2 cellular contexts compared by ENCODE assay signal in genomic region chr19:855566-856120, GRCh38.
TF ChIP-seq lines count a peak whose summit lies in the region.

No MANE protein-coding gene starts in this region.

TF ChIP-seq in IMR-90, 13 proteins besides CTCF, POLR2A, EP300 and RAD21:
- TF ChIP-seq SMC3 (IDR thresholded peaks at IDR 0.05; ENCODE audit: low read depth, low read length) (no peak), USF2 (IDR thresholded peaks at IDR 0.05; ENCODE audit: low read depth, low read length) (no peak), ELK1 (IDR thresholded peaks at IDR 0.05; ENCODE audit: borderline replicate concordance, low read depth, low read length) (no peak), CHD1 (IDR thresholded peaks at IDR 0.05; ENCODE audit: low read depth, low read length) (no peak), RCOR1 (IDR thresholded peaks at IDR 0.05; ENCODE audit: insufficient replicate concordance, low read length) (no peak), BHLHE40 (IDR thresholded peaks at IDR 0.05; ENCODE audit: low read depth, low read length) (no peak)

TF ChIP-seq in H1, 55 proteins besides CTCF, POLR2A, EP300 and RAD21:
- no peak for TF ChIP-seq CBX8 (IDR thresholded peaks at IDR 0.05; ENCODE audit: borderline replicate concordance, low read depth, low read length)
- TF ChIP-seq KDM1A (IDR thresholded peaks at IDR 0.05; ENCODE audit: borderline replicate concordance, low read length), result peak; percentile 50; the same call in 1 of the 2 replicates
